In the genomic region with DNA sequence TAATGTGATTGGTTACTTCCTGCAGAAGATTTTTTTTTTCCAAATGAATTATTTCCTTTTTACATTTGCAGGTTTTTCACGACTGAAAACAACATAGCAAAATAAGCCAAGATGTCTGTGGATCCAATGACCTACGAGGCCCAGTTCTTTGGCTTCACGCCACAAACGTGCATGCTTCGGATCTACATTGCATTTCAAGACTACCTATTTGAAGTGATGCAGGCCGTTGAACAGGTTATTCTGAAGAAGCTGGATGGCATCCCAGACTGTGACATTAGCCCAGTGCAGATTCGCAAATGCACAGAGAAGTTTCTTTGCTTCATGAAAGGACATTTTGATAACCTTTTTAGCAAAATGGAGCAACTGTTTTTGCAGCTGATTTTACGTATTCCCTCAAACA, we compare ENCODE assay signal across 10 cellular contexts.
"Had no signal": no experiment of that assay in that cellular context is flagged by ENCODE, and none has a peak within 500 bp of the region (broad histone marks: within the 10 kb centered on the region; RNA-seq: fewer than 3 reads in every experiment).

No MANE protein-coding gene starts in this region.

- H3K27ac Mint-ChIP-seq: activated CD4-positive, alpha-beta memory T cell treated with anti-CD3 and anti-CD28 coated beads, Interleukin-2, amount 10 ng/mL, durations not matched to agents 7 days and 5 days had no signal

- H2AFZ ChIP-seq: parathyroid adenoma had no signal

- H3K27me3 Mint-ChIP-seq: activated CD4-positive, alpha-beta memory T cell treated with anti-CD3 and anti-CD28 coated beads, Interleukin-2, amount 10 ng/mL, durations not matched to agents 7 days and 5 days had no signal

- DNase-seq: activated CD4-positive, alpha-beta memory T cell treated with anti-CD3 and anti-CD28 coated beads, Interleukin-2, amount 10 ng/mL, durations not matched to agents 7 days and 5 days; foreskin melanocyte; heart left ventricle; mesendoderm; SHP77 treated with DMSO at 0.1 percent for 48 hours; small intestine; transverse colon had no signal

- H3K27ac ChIP-seq: ascending aorta, heart left ventricle, parathyroid adenoma, transverse colon had no signal

- H3K9ac ChIP-seq: parathyroid adenoma had no signal

- H3K9me3 ChIP-seq: ascending aorta, heart left ventricle, transverse colon had no signal

- H3K27me3 ChIP-seq: ascending aorta, heart left ventricle, transverse colon had no signal

- ATAC-seq: activated CD4-positive, CD25-positive, alpha-beta regulatory T cell treated with anti-CD3 and anti-CD28 coated beads, Interleukin-2, amount 50 U/mL, for 24 hours; heart left ventricle had no signal

- H3K4me3 ChIP-seq: ascending aorta, heart left ventricle, transverse colon had no signal
